8 cellular contexts compared by ENCODE assay signal in the genomic region with DNA sequence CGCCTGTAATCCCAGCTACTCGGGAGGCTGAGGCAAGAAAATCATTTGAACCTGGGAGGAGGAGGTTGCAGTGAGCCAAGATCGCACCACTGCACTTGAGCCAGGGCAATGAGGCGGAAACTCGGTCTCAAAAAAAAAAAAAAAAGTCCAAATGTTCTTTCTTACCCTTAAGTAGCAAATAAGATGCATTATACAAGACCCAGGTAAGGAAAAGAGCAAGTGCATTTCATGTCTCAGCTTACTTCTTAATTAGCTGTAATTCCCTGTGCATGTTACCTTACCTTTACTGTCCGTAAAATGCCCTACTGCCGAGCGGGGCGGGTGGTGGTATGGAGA. TPM values are rescaled to one million over a fixed set of nuclear protein-coding genes. Genes with fewer than 3 reads are reported as not detected.
DNase-seq lines count a peak whose midpoint lies in the region; ATAC-seq and TF ChIP-seq lines count a peak whose summit lies in the region.

No MANE protein-coding gene starts in this region.

- no peak for TF ChIP-seq CTCF in Peyer's patch (IDR thresholded peaks at IDR 0.05)
- no peak for TF ChIP-seq CTCF in endothelial cell (IDR thresholded peaks at IDR 0.05; ENCODE audit: unreplicated experiment)
- no peak for TF ChIP-seq CTCF in osteocyte (IDR thresholded peaks at IDR 0.05)

- TF ChIP-seq POLR2A in Peyer's patch (IDR thresholded peaks at IDR 0.05): no peak

- H3K4me1 ChIP-seq in CD4-positive, alpha-beta memory T cell (ENCODE audit: insufficient read depth, low read length): peaks cover 29% of the 10 kb centered on the region
- no peaks in the 10 kb centered on the region for H3K4me1 ChIP-seq in Peyer's patch

- CTCF ChIA-PET in CD4-positive, alpha-beta memory T cell (lab: Charles Lee; ENCODE audit: partially characterized antibody): interaction anchor here (1.6 kb wide), 1 partner anchor 55 kb away, joined by 3 read pairs; no protein-coding TSS in a partner anchor

- DNase-seq in CD4-positive, alpha-beta memory T cell: no peak
- DNase-seq in Peyer's patch: no peak
- no peak for DNase-seq in endothelial cell (ENCODE audit: low spot score)
- DNase-seq in osteocyte (ENCODE audit: extremely low spot score, unreplicated experiment): no peak
- DNase-seq in Kasumi-1 (lab: John Stamatoyannopoulos, UW): no peak
- DNase-seq in DMS 273 treated with DMSO at 0.1 percent for 48 hours (lab: John Stamatoyannopoulos, UW): no peak
- no peak for DNase-seq in dermis blood vessel endothelial cell

- peaks cover 3 to 10% of the 10 kb centered on the region in 2 donors for H3K36me3 Mint-ChIP-seq in CD4-positive, alpha-beta memory T cell
- H3K36me3 Mint-ChIP-seq in endothelial cell (ENCODE audit: low read depth, unreplicated experiment) (peaks cover 4% of the 10 kb centered on the region), osteocyte (ENCODE audit: unreplicated experiment) (peaks cover 5% of the 10 kb centered on the region)

- H3K36me3 ChIP-seq in CD4-positive, alpha-beta memory T cell (ENCODE audit: insufficient read depth, low read length): no peaks in the 10 kb centered on the region
- H3K36me3 ChIP-seq in Peyer's patch: no peaks in the 10 kb centered on the region

- H3K27me3 Mint-ChIP-seq in CD4-positive, alpha-beta memory T cell: no peaks in the 10 kb centered on the region
- H3K27me3 Mint-ChIP-seq in endothelial cell (ENCODE audit: unreplicated experiment) (peaks cover 5% of the 10 kb centered on the region), osteocyte (ENCODE audit: unreplicated experiment) (no peaks in the 10 kb centered on the region)

- peak overlapping the region; percentile 80 to 93 (median 91) for H3K27ac Mint-ChIP-seq in CD4-positive, alpha-beta memory T cell
- H3K27ac Mint-ChIP-seq in endothelial cell (ENCODE audit: unreplicated experiment): peak overlapping the region; percentile 90
- H3K27ac Mint-ChIP-seq in osteocyte (ENCODE audit: unreplicated experiment): peak overlapping the region; percentile 83

- peaks cover 0 to 2% (median 0%) of the 10 kb centered on the region in 8 donors for H3K9me3 Mint-ChIP-seq in CD4-positive, alpha-beta memory T cell
- no peaks in the 10 kb centered on the region for H3K9me3 Mint-ChIP-seq in endothelial cell (ENCODE audit: unreplicated experiment)
- H3K9me3 Mint-ChIP-seq in osteocyte (ENCODE audit: unreplicated experiment): no peaks in the 10 kb centered on the region

- H3K27ac ChIP-seq in CD4-positive, alpha-beta memory T cell (ENCODE audit: low read depth, low read length): peak overlapping the region; percentile 65
- peak overlapping the region in 3 of 4 donors; percentile 42 to 75 (median 70) for H3K27ac ChIP-seq in Peyer's patch

- peaks cover 22 to 62% (median 37%) of the 10 kb centered on the region in 4 donors for H3K4me1 Mint-ChIP-seq in CD4-positive, alpha-beta memory T cell
- peaks cover 19% of the 10 kb centered on the region for H3K4me1 Mint-ChIP-seq in endothelial cell (ENCODE audit: unreplicated experiment)
- H3K4me1 Mint-ChIP-seq in osteocyte (ENCODE audit: unreplicated experiment): peaks cover 26% of the 10 kb centered on the region

- POLR2A ChIA-PET in CD4-positive, alpha-beta memory T cell (lab: Charles Lee; ENCODE audit: partially characterized antibody): interaction anchor here (0.6 to 2.2 kb wide), 10 partner anchors 35 to 558 kb away, joined by 3 to 14 read pairs (median 4); partner anchors contain the start of genes ZNF675, ZNF726 and ZNF91

- H3K9me3 ChIP-seq in CD4-positive, alpha-beta memory T cell (ENCODE audit: control insufficient read depth in 1 of 2, low read length in 2 of 2): no peaks in the 10 kb centered on the region
- H3K9me3 ChIP-seq in Peyer's patch: no peaks in the 10 kb centered on the region

- intact Hi-C loops in CD4-positive, alpha-beta memory T cell (cut with micrococcal nuclease): loop anchor here (1.0 to 2.0 kb wide), 2 partner anchors 36 to 489 kb away; no protein-coding TSS in a partner anchor

- no peaks in the 10 kb centered on the region for H3K27me3 ChIP-seq in CD4-positive, alpha-beta memory T cell (ENCODE audit: insufficient read depth, low read length)
- no peaks in the 10 kb centered on the region for H3K27me3 ChIP-seq in Peyer's patch

- H3K4me3 Mint-ChIP-seq in CD4-positive, alpha-beta memory T cell: peak overlapping the region; percentile 94 to 97 (median 95)
- H3K4me3 Mint-ChIP-seq in endothelial cell (ENCODE audit: unreplicated experiment): peak overlapping the region; percentile 96
- H3K4me3 Mint-ChIP-seq in osteocyte (ENCODE audit: unreplicated experiment): peak overlapping the region; percentile 90

- H3K4me3 ChIP-seq in CD4-positive, alpha-beta memory T cell (ENCODE audit: low read length in 2 of 2): peak overlapping the region; percentile 55 to 98
- H3K4me3 ChIP-seq in Peyer's patch: peak overlapping the region; percentile 56 to 90 (median 60)

- no peak for ATAC-seq in HG02981 (IDR thresholded peaks at IDR 0.05; ENCODE audit: unreplicated experiment)

RNA-seq across cellular contexts. Expression of gene ZNF681, which starts 3.8 kb away (rescaled TPM):
- 1 to 10 TPM; 8.0 to 8.3 TPM for total RNA-seq in CD4-positive, alpha-beta memory T cell
- polyA plus RNA-seq in CD4-positive, alpha-beta memory T cell: 1 to 10 TPM; 1.1 to 2.2 TPM
- total RNA-seq in Peyer's patch: 1 to 10 TPM in 3 of 4 donors, under 1 TPM in 1; 0.66 to 5.0 (median 1.4) TPM
- total RNA-seq in endothelial cell (ENCODE audit: unreplicated experiment): 6.4 TPM
- total RNA-seq in osteocyte: 1.4 and 2.4 TPM in 2 replicates
- total RNA-seq in dermis blood vessel endothelial cell: 1.4 and 2.8 TPM in 2 replicates
